In the genomic region with DNA sequence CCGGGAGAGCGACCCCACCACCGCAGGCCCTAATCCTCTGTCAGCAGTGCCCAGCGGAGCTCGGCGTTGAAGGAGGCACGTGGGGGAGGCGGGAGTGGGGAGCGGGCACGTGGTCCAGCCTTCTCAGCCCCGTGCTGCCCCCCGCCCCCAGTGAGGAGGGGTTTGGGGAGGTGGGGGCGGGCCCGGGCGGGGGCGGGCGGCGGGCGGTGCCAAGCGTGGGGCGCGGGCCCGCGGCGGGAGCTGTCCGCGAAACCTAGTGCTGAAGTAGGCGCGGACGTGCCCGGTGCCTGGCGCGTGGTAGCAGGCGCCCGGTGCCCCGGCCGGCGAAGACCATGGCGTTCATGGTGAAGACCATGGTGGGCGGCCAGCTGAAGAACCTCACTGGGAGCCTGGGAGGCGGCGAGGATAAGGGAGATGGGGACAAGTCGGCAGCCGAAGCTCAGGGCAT, we compare ENCODE assay signal across 9 cellular contexts. TPM values are rescaled to one million over a fixed set of nuclear protein-coding genes. Genes with fewer than 3 reads are reported as not detected.
A peak's percentile ranks its signal among the peaks of the same experiment; 100 is the strongest.
DNase-seq lines count a peak whose midpoint lies in the region; ATAC-seq and TF ChIP-seq lines count a peak whose summit lies in the region.
"Had no signal": no experiment of that assay in that cellular context is flagged by ENCODE, and none has a peak within 500 bp of the region (broad histone marks: within the 10 kb centered on the region; RNA-seq: fewer than 3 reads in every experiment).

A gene with protein sequence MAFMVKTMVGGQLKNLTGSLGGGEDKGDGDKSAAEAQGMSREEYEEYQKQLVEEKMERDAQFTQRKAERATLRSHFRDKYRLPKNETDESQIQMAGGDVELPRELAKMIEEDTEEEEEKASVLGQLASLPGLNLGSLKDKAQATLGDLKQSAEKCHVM (plus strand): TSS at position 256 of the 448 bp plus-strand sequence. CDS start 77 bp downstream, at position 333.

- H3K9me2 ChIP-seq in HCT116 (ENCODE audit: insufficient read depth) = no peaks in the 10 kb centered on the region

- no peak within 1 kb of the TSS for H3K4me3 Mint-ChIP-seq in activated CD4-positive, alpha-beta T cell treated with anti-CD3 and anti-CD28 coated beads, Interleukin-2, amount 10 ng/mL, durations not matched to agents 24 days and 14 days
- peak within 1 kb of the TSS in 1 of 2 donors; percentile 50 for H3K4me3 Mint-ChIP-seq in CD14-positive monocyte

- BruUV-seq in HCT116 (replicated peaks; lab: Mats Ljungman, UMichigan) = no TSS peak

- H3K9me3 ChIP-seq in HCT116 (ENCODE audit: control insufficient read depth in 1 of 2, insufficient read depth in 1 of 2, low read depth in 1 of 2, low read length in 2 of 2) (no peaks in the 10 kb centered on the region), psoas muscle (no peaks in the 10 kb centered on the region)

- no peak for DNase-seq in HCT116 (ENCODE audit: low read depth, low spot score)
- DNase-seq in activated CD4-positive, alpha-beta T cell treated with anti-CD3 and anti-CD28 coated beads, Interleukin-2, amount 10 ng/mL, durations not matched to agents 24 days and 14 days = peak; percentile 92
- DNase-seq in epidermal melanocyte (ENCODE audit: insufficient read length, low spot score) = peak; percentile 59
- peak in 1 of 2 donors; percentile 34 for DNase-seq in psoas muscle
- no peak for DNase-seq in globus pallidus (ENCODE audit: low spot score)
- no peak for DNase-seq in CD14-positive monocyte (ENCODE audit: low spot score)
- DNase-seq in SKM-1 (lab: John Stamatoyannopoulos, UW; ENCODE audit: unreplicated experiment) = no peak

- POLR2A ChIA-PET in HCT116 (lab: Charles Lee) = no interaction called here

- H3K9me3 Mint-ChIP-seq in activated CD4-positive, alpha-beta T cell treated with anti-CD3 and anti-CD28 coated beads, Interleukin-2, amount 10 ng/mL, durations not matched to agents 24 days and 14 days = no peaks in the 10 kb centered on the region
- H3K9me3 Mint-ChIP-seq in CD14-positive monocyte = peaks cover 0 to 2% (median 0%) of the 10 kb centered on the region in 7 donors

- no peaks in the 10 kb centered on the region for H3K36me3 Mint-ChIP-seq in activated CD4-positive, alpha-beta T cell treated with anti-CD3 and anti-CD28 coated beads, Interleukin-2, amount 10 ng/mL, durations not matched to agents 24 days and 14 days (ENCODE audit: low read depth)
- H3K36me3 Mint-ChIP-seq in CD14-positive monocyte = no peaks in the 10 kb centered on the region

- no peaks in the 10 kb centered on the region for H3K79me2 ChIP-seq in HCT116 (ENCODE audit: insufficient read depth, low read length)

- H3K27me3 ChIP-seq in HCT116 (ENCODE audit: insufficient read depth, low read length) (peaks cover 21% of the 10 kb centered on the region; the same call in 1 of the 2 replicates), psoas muscle (ENCODE audit: insufficient read depth in 3 of 3, low read length in 2 of 3) (peaks cover 0 to 10% (median 1%) of the 10 kb centered on the region in 3 donors)

- no peak within 1 kb of the TSS for H2AFZ ChIP-seq in HCT116 (ENCODE audit: low read depth, low read length, poor library complexity, severe bottlenecking)

- TF ChIP-seq CTCF in HCT116 (IDR thresholded peaks at IDR 0.05 in 2 of 3, conservative IDR thresholded peaks at IDR 0.05 in 1 of 3; ENCODE audit: borderline replicate concordance in 1 of 3, insufficient read depth in 1 of 3, low read depth in 2 of 3, low read length in 2 of 3) (no peak), psoas muscle (IDR thresholded peaks at IDR 0.05) (no peak), CD14-positive monocyte (IDR thresholded peaks at IDR 0.05) (no peak)

- no peaks in the 10 kb centered on the region for H3K4me1 ChIP-seq in HCT116 (ENCODE audit: control insufficient read depth in 1 of 2, insufficient read depth in 2 of 2, low read length in 2 of 2)
- H3K4me1 ChIP-seq in psoas muscle = peaks cover 9% of the 10 kb centered on the region

- H3K27ac ChIP-seq in HCT116 (ENCODE audit: low read depth, low read length) (no peak within 1 kb of the TSS), psoas muscle (no peak within 1 kb of the TSS)

- H3K4me3 ChIP-seq in HCT116 (replicated peaks in 1 of 2; ENCODE audit: low read depth in 1 of 2, low read length in 2 of 2) (no peak within 1 kb of the TSS), psoas muscle (no peak within 1 kb of the TSS)

- no peak within 1 kb of the TSS for H3K4me2 ChIP-seq in HCT116 (ENCODE audit: low read length)

- no peak for TF ChIP-seq POLR2A in HCT116 (IDR thresholded peaks at IDR 0.05; ENCODE audit: borderline replicate concordance, extremely low read depth, insufficient read depth, insufficient read length)

- CTCF ChIA-PET in HCT116 (lab: Charles Lee) = interaction anchor here (1.4 to 2.3 kb wide), 2 partner anchors 9 to 55 kb away, joined by 3 to 14 read pairs; no protein-coding TSS in a partner anchor

- no peak for TF ChIP-seq RAD21 in HCT116 (IDR thresholded peaks at IDR 0.05; ENCODE audit: low read depth)

- no peaks in the 10 kb centered on the region for H4K20me1 ChIP-seq in HCT116 (ENCODE audit: insufficient read depth)

- H3K36me3 ChIP-seq in HCT116 (ENCODE audit: control insufficient read depth in 1 of 2, insufficient read depth in 2 of 2, low read length in 2 of 2) (no peaks in the 10 kb centered on the region), psoas muscle (ENCODE audit: insufficient read depth in 1 of 2, low read depth in 1 of 2) (no peaks in the 10 kb centered on the region)

- H3K9ac ChIP-seq in HCT116 (ENCODE audit: low read length) = no peak within 1 kb of the TSS

- peak; percentile 63 for ATAC-seq in HCT116
- ATAC-seq in psoas muscle = peak; percentile 40 to 76 (median 60)
- no peak for ATAC-seq in HG02610 (IDR thresholded peaks at IDR 0.05; ENCODE audit: unreplicated experiment)

- 2 to 8% (median 5%) methylated on average over 19 to 44 of the region's 44 CpGs for WGBS in psoas muscle, 3 donors

- H3K27me3 Mint-ChIP-seq in activated CD4-positive, alpha-beta T cell treated with anti-CD3 and anti-CD28 coated beads, Interleukin-2, amount 10 ng/mL, durations not matched to agents 24 days and 14 days = peaks cover 21% of the 10 kb centered on the region
- peaks cover 28 to 36% (median 36%) of the 10 kb centered on the region in 3 donors for H3K27me3 Mint-ChIP-seq in CD14-positive monocyte (ENCODE audit: low read depth in 3 of 3)

- H3K4me1 Mint-ChIP-seq in activated CD4-positive, alpha-beta T cell treated with anti-CD3 and anti-CD28 coated beads, Interleukin-2, amount 10 ng/mL, durations not matched to agents 24 days and 14 days = peaks cover 7% of the 10 kb centered on the region
- H3K4me1 Mint-ChIP-seq in CD14-positive monocyte = peaks cover 3% of the 10 kb centered on the region

- RAD21 ChIA-PET in HCT116 (lab: Charles Lee; ENCODE audit: low non-redundant PET in 1 of 2, low total read pairs in 2 of 2, uncharacterized antibody in 2 of 2, unreplicated experiment in 2 of 2) = no interaction called here

- no peak within 1 kb of the TSS for H3K27ac Mint-ChIP-seq in activated CD4-positive, alpha-beta T cell treated with anti-CD3 and anti-CD28 coated beads, Interleukin-2, amount 10 ng/mL, durations not matched to agents 24 days and 14 days
- no peak within 1 kb of the TSS for H3K27ac Mint-ChIP-seq in CD14-positive monocyte

- intact Hi-C loops in HCT116 (cut with micrococcal nuclease) (no loop called here), psoas muscle (cut with DNase I) (no loop called here), CD14-positive monocyte (cut with micrococcal nuclease) (no loop called here)
- intact Hi-C loops in activated CD4-positive, alpha-beta T cell treated with anti-CD3 and anti-CD28 coated beads, Interleukin-2, amount 10 ng/mL, durations not matched to agents 24 days and 14 days (cut with micrococcal nuclease) = no loop called here

TF ChIP-seq in HCT116, 20 proteins besides CTCF, POLR2A, EP300 and RAD21:
- no peak for TF ChIP-seq JUND (IDR thresholded peaks at IDR 0.05)
- TF ChIP-seq, protein P1, sequence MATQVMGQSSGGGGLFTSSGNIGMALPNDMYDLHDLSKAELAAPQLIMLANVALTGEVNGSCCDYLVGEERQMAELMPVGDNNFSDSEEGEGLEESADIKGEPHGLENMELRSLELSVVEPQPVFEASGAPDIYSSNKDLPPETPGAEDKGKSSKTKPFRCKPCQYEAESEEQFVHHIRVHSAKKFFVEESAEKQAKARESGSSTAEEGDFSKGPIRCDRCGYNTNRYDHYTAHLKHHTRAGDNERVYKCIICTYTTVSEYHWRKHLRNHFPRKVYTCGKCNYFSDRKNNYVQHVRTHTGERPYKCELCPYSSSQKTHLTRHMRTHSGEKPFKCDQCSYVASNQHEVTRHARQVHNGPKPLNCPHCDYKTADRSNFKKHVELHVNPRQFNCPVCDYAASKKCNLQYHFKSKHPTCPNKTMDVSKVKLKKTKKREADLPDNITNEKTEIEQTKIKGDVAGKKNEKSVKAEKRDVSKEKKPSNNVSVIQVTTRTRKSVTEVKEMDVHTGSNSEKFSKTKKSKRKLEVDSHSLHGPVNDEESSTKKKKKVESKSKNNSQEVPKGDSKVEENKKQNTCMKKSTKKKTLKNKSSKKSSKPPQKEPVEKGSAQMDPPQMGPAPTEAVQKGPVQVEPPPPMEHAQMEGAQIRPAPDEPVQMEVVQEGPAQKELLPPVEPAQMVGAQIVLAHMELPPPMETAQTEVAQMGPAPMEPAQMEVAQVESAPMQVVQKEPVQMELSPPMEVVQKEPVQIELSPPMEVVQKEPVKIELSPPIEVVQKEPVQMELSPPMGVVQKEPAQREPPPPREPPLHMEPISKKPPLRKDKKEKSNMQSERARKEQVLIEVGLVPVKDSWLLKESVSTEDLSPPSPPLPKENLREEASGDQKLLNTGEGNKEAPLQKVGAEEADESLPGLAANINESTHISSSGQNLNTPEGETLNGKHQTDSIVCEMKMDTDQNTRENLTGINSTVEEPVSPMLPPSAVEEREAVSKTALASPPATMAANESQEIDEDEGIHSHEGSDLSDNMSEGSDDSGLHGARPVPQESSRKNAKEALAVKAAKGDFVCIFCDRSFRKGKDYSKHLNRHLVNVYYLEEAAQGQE (IDR thresholded peaks at IDR 0.05; ENCODE audit: low read depth) = peak; percentile 68; the same call in 1 of the 2 replicates
- no peak for TF ChIP-seq EGR1 (IDR thresholded peaks at IDR 0.05; ENCODE audit: low read depth)
- TF ChIP-seq, protein P2, sequence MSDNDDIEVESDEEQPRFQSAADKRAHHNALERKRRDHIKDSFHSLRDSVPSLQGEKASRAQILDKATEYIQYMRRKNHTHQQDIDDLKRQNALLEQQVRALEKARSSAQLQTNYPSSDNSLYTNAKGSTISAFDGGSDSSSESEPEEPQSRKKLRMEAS (IDR thresholded peaks at IDR 0.05) = no peak
- no peak for TF ChIP-seq ELF1 (IDR thresholded peaks at IDR 0.05; ENCODE audit: borderline replicate concordance, low read depth)
TF ChIP-seq in HCT116: peak in this region for 1.

RNA-seq across cellular contexts. Expression of the gene that starts here (rescaled TPM):
- not detected for total RNA-seq in HCT116 (2021; ENCODE audit: unreplicated experiment)
- not detected in 2 replicates for polyA plus RNA-seq in HCT116 (2012)
- 0.09 TPM in 2 replicates for total RNA-seq in activated CD4-positive, alpha-beta T cell treated with anti-CD3 and anti-CD28 coated beads, Interleukin-2, amount 10 ng/mL, durations not matched to agents 24 days and 14 days
- under 1 TPM in 1 of 4 donors, not detected in 3; 0.19 TPM for total RNA-seq in psoas muscle
- under 1 TPM in 2 of 3 donors, not detected in 1; 0.03 to 0.04 TPM for polyA plus RNA-seq in psoas muscle
- not detected for polyA plus RNA-seq in CD14-positive monocyte
- total RNA-seq: glomerular endothelial cell had no signal

Comparison
In these comparisons a context has a peak if more than half of its experiments do, and no peak if none do; other contexts are left out.
1. Peak in ATAC-seq in HCT116; RNA of the gene not detected or under 1 TPM.
2. Peak in DNase-seq in activated CD4-positive, alpha-beta T cell treated with anti-CD3 and anti-CD28 coated beads, Interleukin-2, amount 10 ng/mL, durations not matched to agents 24 days and 14 days; RNA of the gene not detected or under 1 TPM.
3. Peak in ATAC-seq in psoas muscle; RNA of the gene not detected or under 1 TPM.